In genomic region chr5:53053364-53053763, GRCh38 we compare ENCODE assay signal across 18 cellular contexts.
"Had no signal": no experiment of that assay in that cellular context is flagged by ENCODE, and none has a peak within 500 bp of the region (broad histone marks: within the 10 kb centered on the region; RNA-seq: fewer than 3 reads in every experiment).

No MANE protein-coding gene starts in this region.

- ATAC-seq: Right ventricle myocardium inferior, SK-N-SH treated with all-trans-retinoic acid at 6 μM for 48 hours had no signal

- H3K27ac ChIP-seq: PC-9, Peyer's patch, SJCRH30 had no signal

- H2AFZ ChIP-seq: PC-9 had no signal

- H3K9me3 ChIP-seq: Peyer's patch, SJCRH30 had no signal

- H3K27me3 ChIP-seq: Peyer's patch, SJCRH30 had no signal

- DNase-seq: NCI-H1048, NCI-H1105, NCI-H1417, NCI-H1436 treated with DMSO at 0.1 percent for 48 hours, NCI-H1694, NCI-H187 treated with DMSO at 0.1 percent for 48 hours, NCI-H2029 treated with DMSO at 0.1 percent for 48 hours, NCI-H2171 treated with DMSO at 0.1 percent for 48 hours, NCI-H345, NCI-H524, NCI-H526 treated with DMSO at 0.1 percent for 48 hours, NCI-H748 treated with DMSO at 0.1 percent for 48 hours, PC-9, Peyer's patch, SHP77 treated with DMSO at 0.1 percent for 48 hours, SJCRH30 had no signal

- H3K4me2 ChIP-seq: PC-9 had no signal

- H3K4me1 ChIP-seq: Peyer's patch, SJCRH30 had no signal

- H3K4me3 ChIP-seq: PC-9, Peyer's patch, SJCRH30 had no signal

- H3K36me3 ChIP-seq: SJCRH30 had no signal
